ENCODE assay signal across 19 cellular contexts in the genomic region with DNA sequence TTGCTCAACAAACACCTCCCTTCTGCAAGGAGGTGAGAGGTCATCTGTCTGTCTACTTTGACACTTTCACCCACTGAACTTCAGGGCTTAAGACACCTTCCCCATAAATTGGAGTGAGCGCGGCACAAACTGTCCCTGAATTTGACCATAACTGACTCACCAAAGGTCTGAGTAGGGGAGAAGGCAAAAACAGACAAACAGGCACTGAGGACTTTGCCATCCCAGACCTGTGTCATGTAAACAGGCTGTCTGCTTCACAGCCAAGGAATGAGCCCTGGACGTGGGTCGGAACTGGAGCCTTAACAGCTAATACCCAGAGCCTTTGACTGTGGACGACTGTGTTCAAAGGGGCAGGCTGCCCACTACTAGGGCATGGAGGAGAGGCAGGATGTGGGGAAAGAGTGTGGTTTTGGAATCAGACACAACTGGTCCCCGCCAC.
DNase-seq lines count a peak whose midpoint lies in the region; ATAC-seq and TF ChIP-seq lines count a peak whose summit lies in the region.
"Had no signal": no experiment of that assay in that cellular context is flagged by ENCODE, and none has a peak within 500 bp of the region (broad histone marks: within the 10 kb centered on the region; RNA-seq: fewer than 3 reads in every experiment).

No MANE protein-coding gene starts in this region.

- H3K9me2 ChIP-seq in GM23338 (ENCODE audit: insufficient read depth), result peaks cover 11% of the 10 kb centered on the region; the same call in 1 of the 2 replicates

- no peak for ATAC-seq in GM23338
- ATAC-seq: activated CD8-positive, alpha-beta memory T cell treated with anti-CD3 and anti-CD28 coated beads, Interleukin-2, amount 10 ng/mL, durations not matched to agents 7 days and 5 days; sciatic nerve had no signal

- no peak for TF ChIP-seq POLR2A in transverse colon (IDR thresholded peaks at IDR 0.05)

- no peaks in the 10 kb centered on the region for H3K27me3 Mint-ChIP-seq in GM23338 (ENCODE audit: insufficient read depth, low read depth, poor library complexity)
- H3K27me3 Mint-ChIP-seq: activated CD8-positive, alpha-beta memory T cell treated with anti-CD3 and anti-CD28 coated beads, Interleukin-2, amount 10 ng/mL, durations not matched to agents 7 days and 5 days had no signal

- H3K9me3 ChIP-seq in transverse colon, result no peaks in the 10 kb centered on the region

- H3K36me3 ChIP-seq in GM23338 (ENCODE audit: insufficient read depth), result no peaks in the 10 kb centered on the region
- H3K36me3 ChIP-seq in transverse colon, result no peaks in the 10 kb centered on the region

- H3F3A ChIP-seq in GM23338 (replicated peaks; ENCODE audit: low read depth), result no peaks in the 10 kb centered on the region

- H4K20me1 ChIP-seq in GM23338 (replicated peaks; ENCODE audit: insufficient read depth), result no peaks in the 10 kb centered on the region

- WGBS in transverse colon (ENCODE audit: low coverage in 1 of 2), 2 donors, result 75% methylated on average over 4 to 6 of the region's 6 CpGs

- DNase-seq in GM23338 (ENCODE audit: low spot score) (no peak), RPMI7951 (ENCODE audit: low read depth) (peak; percentile 92), islet precursor cell (peak; percentile 60), transverse colon (peak; percentile 37), KG1 (lab: John Stamatoyannopoulos, UW) (no peak), AML-193 (lab: John Stamatoyannopoulos, UW) (no peak)
- DNase-seq in stimulated activated naive CD4-positive, alpha-beta T cell (lab: John Stamatoyannopoulos, UW), result no peak
- DNase-seq: activated CD4-positive, alpha-beta T cell treated with anti-CD3 and anti-CD28 coated beads for 1 hour; activated CD8-positive, alpha-beta memory T cell treated with anti-CD3 and anti-CD28 coated beads, Interleukin-2, amount 10 ng/mL, durations not matched to agents 7 days and 5 days; endodermal cell; H9; hippocampal formation; Karpas-422; NCI-H2227 treated with DMSO at 0.1 percent for 48 hours; NK-92 treated with Interleukin-12 subunit alpha and Interleukin-12 subunit beta, amount 100 ng/mL, for 24 hours; occipital lobe; substantia nigra had no signal

- no peaks in the 10 kb centered on the region for H3K9me3 Mint-ChIP-seq in GM23338
- H3K9me3 Mint-ChIP-seq: H9; T-helper 1 cell treated with Interleukin-12 subunit alpha and Interleukin-12 subunit beta and Interleukin-4 antibody, amounts not matched to agents 30 μg/mL and 1 μg/mL, for 36 hours had no signal

- no peaks in the 10 kb centered on the region for H3K79me2 ChIP-seq in GM23338 (replicated peaks; ENCODE audit: insufficient read depth)

- in situ Hi-C loops in transverse colon (cut with MboI; ENCODE audit: low pct_ligation_motif_present in 1 of 4, low pct_unique_long_range_greater_than_20kb in 1 of 4, low sequenced_read_pairs in 3 of 4), result loop anchor here in 1 of 4 donors (25.0 kb wide), 1 partner anchor 752 kb away; no protein-coding TSS in a partner anchor

- no peaks in the 10 kb centered on the region for H3K36me3 Mint-ChIP-seq in GM23338 (ENCODE audit: low read depth)
- H3K36me3 Mint-ChIP-seq: activated CD8-positive, alpha-beta memory T cell treated with anti-CD3 and anti-CD28 coated beads, Interleukin-2, amount 10 ng/mL, durations not matched to agents 7 days and 5 days had no signal

- no peaks in the 10 kb centered on the region for H3K4me1 Mint-ChIP-seq in GM23338
- H3K4me1 Mint-ChIP-seq: activated CD8-positive, alpha-beta memory T cell treated with anti-CD3 and anti-CD28 coated beads, Interleukin-2, amount 10 ng/mL, durations not matched to agents 7 days and 5 days; endodermal cell; H9 had no signal

- H3K27me3 ChIP-seq in GM23338 (ENCODE audit: insufficient read depth), result no peaks in the 10 kb centered on the region
- no peaks in the 10 kb centered on the region for H3K27me3 ChIP-seq in transverse colon

- H3K27ac Mint-ChIP-seq in GM23338, result no peak overlapping the region
- H3K27ac Mint-ChIP-seq: activated CD8-positive, alpha-beta memory T cell treated with anti-CD3 and anti-CD28 coated beads, Interleukin-2, amount 10 ng/mL, durations not matched to agents 7 days and 5 days; endodermal cell; H9; T-helper 1 cell treated with Interleukin-12 subunit alpha and Interleukin-12 subunit beta and Interleukin-4 antibody, amounts not matched to agents 30 μg/mL and 1 μg/mL, for 36 hours had no signal

- no peak overlapping the region for H3K4me3 ChIP-seq in GM23338
- no peak overlapping the region for H3K4me3 ChIP-seq in transverse colon

- 0 out of 2 replicates have a peak overlapping the region, but pooled peaks have one; percentile 14 for H2AFZ ChIP-seq in GM23338

- H3K4me3 Mint-ChIP-seq in GM23338, result no peak overlapping the region
- H3K4me3 Mint-ChIP-seq: activated CD8-positive, alpha-beta memory T cell treated with anti-CD3 and anti-CD28 coated beads, Interleukin-2, amount 10 ng/mL, durations not matched to agents 7 days and 5 days; endodermal cell; H9; T-helper 1 cell treated with Interleukin-12 subunit alpha and Interleukin-12 subunit beta and Interleukin-4 antibody, amounts not matched to agents 30 μg/mL and 1 μg/mL, for 36 hours had no signal

- intact Hi-C loops in transverse colon (cut with DNase I; ENCODE audit: low total_unique reads), result no loop called here

- no peak overlapping the region for H3K4me2 ChIP-seq in GM23338

- no peak overlapping the region for H3K27ac ChIP-seq in GM23338 (ENCODE audit: low read depth)
- no peak overlapping the region for H3K27ac ChIP-seq in transverse colon

- TF ChIP-seq CTCF in GM23338 (conservative IDR thresholded peaks at IDR 0.05; ENCODE audit: low read depth in 2 of 2), result no peak
- TF ChIP-seq CTCF in transverse colon (IDR thresholded peaks at IDR 0.05), result no peak

- H3K4me1 ChIP-seq in GM23338 (ENCODE audit: insufficient read depth), result no peaks in the 10 kb centered on the region
- H3K4me1 ChIP-seq in transverse colon, result peaks cover 0 to 4% (median 0%) of the 10 kb centered on the region in 4 donors

- no peak for TF ChIP-seq EP300 in transverse colon (IDR thresholded peaks at IDR 0.05; ENCODE audit: low read depth)

TF ChIP-seq in GM23338, 12 proteins besides CTCF, POLR2A, EP300 and RAD21 (continues in another document):
- no peak for TF ChIP-seq EZH2phosphoT487 (IDR thresholded peaks at IDR 0.05; ENCODE audit: unreplicated experiment)
- no peak for TF ChIP-seq JUNB (IDR thresholded peaks at IDR 0.05; ENCODE audit: unreplicated experiment)
- no peak for TF ChIP-seq NANOG (IDR thresholded peaks at IDR 0.05; ENCODE audit: borderline replicate concordance)
- TF ChIP-seq EZH2 (IDR thresholded peaks at IDR 0.05; ENCODE audit: low read depth, unreplicated experiment), result no peak
- TF ChIP-seq, protein P1, sequence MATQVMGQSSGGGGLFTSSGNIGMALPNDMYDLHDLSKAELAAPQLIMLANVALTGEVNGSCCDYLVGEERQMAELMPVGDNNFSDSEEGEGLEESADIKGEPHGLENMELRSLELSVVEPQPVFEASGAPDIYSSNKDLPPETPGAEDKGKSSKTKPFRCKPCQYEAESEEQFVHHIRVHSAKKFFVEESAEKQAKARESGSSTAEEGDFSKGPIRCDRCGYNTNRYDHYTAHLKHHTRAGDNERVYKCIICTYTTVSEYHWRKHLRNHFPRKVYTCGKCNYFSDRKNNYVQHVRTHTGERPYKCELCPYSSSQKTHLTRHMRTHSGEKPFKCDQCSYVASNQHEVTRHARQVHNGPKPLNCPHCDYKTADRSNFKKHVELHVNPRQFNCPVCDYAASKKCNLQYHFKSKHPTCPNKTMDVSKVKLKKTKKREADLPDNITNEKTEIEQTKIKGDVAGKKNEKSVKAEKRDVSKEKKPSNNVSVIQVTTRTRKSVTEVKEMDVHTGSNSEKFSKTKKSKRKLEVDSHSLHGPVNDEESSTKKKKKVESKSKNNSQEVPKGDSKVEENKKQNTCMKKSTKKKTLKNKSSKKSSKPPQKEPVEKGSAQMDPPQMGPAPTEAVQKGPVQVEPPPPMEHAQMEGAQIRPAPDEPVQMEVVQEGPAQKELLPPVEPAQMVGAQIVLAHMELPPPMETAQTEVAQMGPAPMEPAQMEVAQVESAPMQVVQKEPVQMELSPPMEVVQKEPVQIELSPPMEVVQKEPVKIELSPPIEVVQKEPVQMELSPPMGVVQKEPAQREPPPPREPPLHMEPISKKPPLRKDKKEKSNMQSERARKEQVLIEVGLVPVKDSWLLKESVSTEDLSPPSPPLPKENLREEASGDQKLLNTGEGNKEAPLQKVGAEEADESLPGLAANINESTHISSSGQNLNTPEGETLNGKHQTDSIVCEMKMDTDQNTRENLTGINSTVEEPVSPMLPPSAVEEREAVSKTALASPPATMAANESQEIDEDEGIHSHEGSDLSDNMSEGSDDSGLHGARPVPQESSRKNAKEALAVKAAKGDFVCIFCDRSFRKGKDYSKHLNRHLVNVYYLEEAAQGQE (IDR thresholded peaks at IDR 0.05; ENCODE audit: unreplicated experiment), result no peak
- TF ChIP-seq STAT1 (IDR thresholded peaks at IDR 0.05; ENCODE audit: unreplicated experiment), result no peak
- TF ChIP-seq CREB1 (CRISPR knock-in tag; IDR thresholded peaks at IDR 0.05; ENCODE audit: low read depth), result no peak
- TF ChIP-seq ZNF331 (CRISPR knock-in tag; IDR thresholded peaks at IDR 0.05; ENCODE audit: low read depth), result no peak
- no peak for TF ChIP-seq ZNF114 (CRISPR knock-in tag; IDR thresholded peaks at IDR 0.05)
- TF ChIP-seq POLR2AphosphoS5 (IDR thresholded peaks at IDR 0.05; ENCODE audit: low read depth), result no peak

Comparison
In these comparisons a context has a peak if more than half of its experiments do, and no peak if none do; other contexts are left out.
1. DNase-seq: peak in RPMI7951 (single experiment), islet precursor cell (single experiment) and transverse colon (single experiment); none in GM23338 (single experiment), KG1 (single experiment), stimulated activated naive CD4-positive, alpha-beta T cell (0 of 6) and AML-193 (0 of 2).